Comparison of ENCODE assay signal across 8 cellular contexts in the genomic region with DNA sequence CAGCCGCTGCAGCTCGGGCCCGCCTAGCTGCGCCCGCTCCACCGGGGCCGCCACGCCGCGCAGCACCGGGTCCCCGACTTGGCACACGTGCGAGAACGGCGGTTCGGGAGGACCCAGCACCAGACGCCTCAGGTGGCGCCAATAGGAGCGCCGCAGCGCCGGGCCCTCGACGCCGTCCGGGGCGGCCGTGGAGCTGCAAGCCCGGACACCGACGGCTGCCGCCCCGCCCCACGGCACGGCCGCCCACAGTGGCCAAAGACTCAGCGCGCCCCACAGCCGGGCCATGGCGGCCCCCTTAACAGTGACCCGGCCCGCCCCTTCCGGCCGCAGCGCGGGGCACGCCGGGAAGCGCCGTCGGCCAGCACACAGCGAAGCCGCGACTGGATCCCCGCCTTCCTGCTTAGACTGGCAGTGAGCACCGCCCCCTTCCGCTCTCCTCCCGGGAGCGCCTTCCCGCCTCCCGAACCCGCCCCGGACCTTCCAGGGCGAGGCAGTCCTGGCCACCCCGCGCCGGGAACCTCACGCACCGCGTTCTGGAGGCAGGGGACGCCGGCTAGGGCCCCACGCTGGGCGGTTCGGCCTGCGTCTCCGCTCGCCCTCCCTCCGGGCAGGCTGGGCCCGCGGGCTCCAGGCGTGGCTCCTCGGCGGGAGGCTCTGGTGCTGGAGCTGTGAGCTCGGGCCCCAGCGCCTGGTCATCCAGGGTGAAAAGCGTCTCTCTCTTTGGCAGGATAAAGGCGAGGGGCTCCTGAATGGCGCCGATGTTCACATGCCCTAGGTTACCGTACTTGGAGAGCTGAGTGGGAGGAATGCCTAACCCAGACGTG. TPM values are rescaled to one million over a fixed set of nuclear protein-coding genes. Genes with fewer than 3 reads are reported as not detected.
DNase-seq lines count a peak whose midpoint lies in the region; ATAC-seq and TF ChIP-seq lines count a peak whose summit lies in the region.

A gene with protein sequence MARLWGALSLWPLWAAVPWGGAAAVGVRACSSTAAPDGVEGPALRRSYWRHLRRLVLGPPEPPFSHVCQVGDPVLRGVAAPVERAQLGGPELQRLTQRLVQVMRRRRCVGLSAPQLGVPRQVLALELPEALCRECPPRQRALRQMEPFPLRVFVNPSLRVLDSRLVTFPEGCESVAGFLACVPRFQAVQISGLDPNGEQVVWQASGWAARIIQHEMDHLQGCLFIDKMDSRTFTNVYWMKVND (minus strand): TSS at position 303 of the 824 bp plus-strand sequence. CDS start 18 bp downstream, at position 285.

- H3K27me3 Mint-ChIP-seq in H9 (ENCODE audit: low read depth) (no peaks in the 10 kb centered on the region; the same call in 1 of the 2 replicates), nephron (ENCODE audit: low read depth) (no peaks in the 10 kb centered on the region)

- no peak for TF ChIP-seq CTCF in H9 (conservative IDR thresholded peaks at IDR 0.05)
- no peak for TF ChIP-seq CTCF in fibroblast of the aortic adventitia (IDR thresholded peaks at IDR 0.05; ENCODE audit: insufficient read depth, low read length)
- TF ChIP-seq CTCF in nephron (IDR thresholded peaks at IDR 0.05; ENCODE audit: unreplicated experiment in 3 of 3), result no peak

- H3K4me1 ChIP-seq in H9 (ENCODE audit: insufficient read depth, low read length), result no peaks in the 10 kb centered on the region

- H2BK12ac ChIP-seq in H9 (ENCODE audit: insufficient read length, low read depth, low read length), result no peak within 1 kb of the TSS

- H3K23me2 ChIP-seq in H9 (ENCODE audit: insufficient read length, low read depth, low read length, poor library complexity, severe bottlenecking), result peaks cover 6% of the 10 kb centered on the region

- H4K20me1 ChIP-seq in H9 (ENCODE audit: control insufficient read depth, insufficient read depth, insufficient read length), result peaks cover 2% of the 10 kb centered on the region

- no peak within 1 kb of the TSS for H4K8ac ChIP-seq in H9 (replicated peaks; ENCODE audit: insufficient read length, low read depth, low read length)

- H2BK120ac ChIP-seq in H9 (ENCODE audit: low read depth, low read length, poor library complexity, severe bottlenecking), result peak within 1 kb of the TSS; percentile 39

- no peak within 1 kb of the TSS for H2BK20ac ChIP-seq in H9 (ENCODE audit: low read depth, low read length, poor library complexity, severe bottlenecking)

- H2BK5ac ChIP-seq in H9 (ENCODE audit: insufficient read length, low read length), result no peak within 1 kb of the TSS

- no peak within 1 kb of the TSS for H2AFZ ChIP-seq in H9 (ENCODE audit: low read length)

- H4K91ac ChIP-seq in H9 (ENCODE audit: insufficient read length, low read depth, low read length), result no peak within 1 kb of the TSS

- H3K14ac ChIP-seq in H9 (ENCODE audit: insufficient read depth, low read length), result peak within 1 kb of the TSS; percentile 88

- peaks cover 5% of the 10 kb centered on the region for H3K79me1 ChIP-seq in H9 (ENCODE audit: insufficient read depth, low read depth, low read length, poor library complexity, severe bottlenecking)

- no CpG with 5 or more reads among the region's 93 CpGs for WGBS in H9 (ENCODE audit: extremely low coverage, insufficient read length, low lambda C conversion rate)

- no peak within 1 kb of the TSS for H4K5ac ChIP-seq in H9 (ENCODE audit: insufficient read length, low read depth, low read length)

- peak within 1 kb of the TSS; percentile 92 for H3K4me2 ChIP-seq in H9 (ENCODE audit: insufficient read depth, insufficient read length, low read length)

- H3K9me3 ChIP-seq in H9 (ENCODE audit: control insufficient read depth, low read depth, low read length), result no peaks in the 10 kb centered on the region

- no peak within 1 kb of the TSS for H2AK5ac ChIP-seq in H9 (ENCODE audit: insufficient read length, low read length)

- peaks cover 39 to 83% (median 69%) of the 10 kb centered on the region in 3 experiments for H3K36me3 Mint-ChIP-seq in H9 (ENCODE audit: insufficient read depth in 1 of 3, low read depth in 3 of 3)
- H3K36me3 Mint-ChIP-seq in nephron (ENCODE audit: low read depth), result peaks cover 57% of the 10 kb centered on the region

- H3K27ac ChIP-seq in H9 (ENCODE audit: insufficient read length, low read depth, low read length), result peak within 1 kb of the TSS; percentile 60

- H3K4me3 Mint-ChIP-seq in H9 (peak within 1 kb of the TSS; percentile 83 to 88), nephron (peak within 1 kb of the TSS; percentile 82 to 87 (median 87))

- no peaks in the 10 kb centered on the region for H3K27me3 ChIP-seq in H9 (ENCODE audit: insufficient read depth, low read length)

- H2BK15ac ChIP-seq in H9 (ENCODE audit: low read depth, low read length), result no peak within 1 kb of the TSS

- ATAC-seq in stimulated activated naive CD8-positive, alpha-beta T cell treated with anti-CD3 and anti-CD28 coated beads, Interleukin-15, Interleukin-2, amounts not matched to agents 100 U/mL and 50 U/mL, for 24 hours, result peak; percentile 98

- peak; percentile 85 for TF ChIP-seq POLR2A in Raji (IDR thresholded peaks at IDR 0.05; ENCODE audit: insufficient read depth, low read depth, low read length)

- H3K4me1 Mint-ChIP-seq in H9 (peaks cover 21 to 23% of the 10 kb centered on the region in 2 experiments), nephron (peaks cover 31% of the 10 kb centered on the region)

- H3K27ac Mint-ChIP-seq in H9 (peak within 1 kb of the TSS; percentile 97), nephron (peak within 1 kb of the TSS; percentile 72 to 93 (median 93))

- in situ Hi-C loops in G401 (cut with HindIII; ENCODE audit: low sequenced_read_pairs), result no loop called here

- H3K79me2 ChIP-seq in H9 (ENCODE audit: insufficient read depth, low read length), result peaks cover 16% of the 10 kb centered on the region; the same call in 1 of the 2 replicates

- peak within 1 kb of the TSS; percentile 86 for H3K9ac ChIP-seq in H9 (ENCODE audit: extremely low read depth, insufficient read length, low read length)

- H3K4me3 ChIP-seq in fibroblast of the aortic adventitia (ENCODE audit: low read depth, low read length), result peak within 1 kb of the TSS; percentile 80

- DNase-seq in G401 (ENCODE audit: low spot score), result peak; percentile 93
- peak; percentile 96 for DNase-seq in H9
- peak; percentile 92 for DNase-seq in M059J (ENCODE audit: low read depth)
- DNase-seq in activated effector memory CD4-positive, alpha-beta T cell treated with anti-CD3 and anti-CD28 coated beads, Interleukin-2, amount 50 U/mL, for 16 hours, result peak; percentile 96
- peak; percentile 88 for DNase-seq in fibroblast of the aortic adventitia (ENCODE audit: low read depth)
- DNase-seq in stimulated activated naive CD8-positive, alpha-beta T cell treated with anti-CD3 and anti-CD28 coated beads, Interleukin-15, Interleukin-2, amounts not matched to agents 100 U/mL and 50 U/mL, for 24 hours, result peak; percentile 91

- H3K4ac ChIP-seq in H9 (ENCODE audit: low read depth, low read length), result no peak within 1 kb of the TSS; the same call in 1 of the 2 replicates

- H3K18ac ChIP-seq in H9 (ENCODE audit: insufficient read length, low read depth, low read length), result peak within 1 kb of the TSS; percentile 69

- no peak within 1 kb of the TSS for H3K56ac ChIP-seq in H9 (ENCODE audit: insufficient read length, low read depth, low read length)

- no peak within 1 kb of the TSS for H3K23ac ChIP-seq in H9 (ENCODE audit: insufficient read length, low read depth, low read length)

- no peak within 1 kb of the TSS for H3T11ph ChIP-seq in H9 (ENCODE audit: low read length)

- no peaks in the 10 kb centered on the region for H3K9me3 Mint-ChIP-seq in H9
- H3K9me3 Mint-ChIP-seq in nephron, result no peaks in the 10 kb centered on the region

RNA-seq across cellular contexts. Expression of the gene that starts here (rescaled TPM):
- total RNA-seq in G401 (2014; rRNA removed; shearing (Covaris generic)), result 28.3 and 49.1 TPM in 2 replicates
- total RNA-seq in H9 (2021) (36.3 and 36.4 TPM in 2 replicates), fibroblast of the aortic adventitia (ENCODE audit: low replicate concordance) (16.9 and 26.7 TPM in 2 replicates)
- total RNA-seq in M059J (2014; rRNA removed; shearing (Covaris generic)), result 23.5 and 29.5 TPM in 2 replicates

Comparison
In these comparisons a context has a peak if more than half of its experiments do, and no peak if none do; other contexts are left out.
1. Peak in every context shown above with its lines: DNase-seq, ATAC-seq, H3K4me3 ChIP-seq and H3K27ac ChIP-seq.